22 cellular contexts compared by ENCODE assay signal in genomic region chr1:227809026-227809425, GRCh38. TPM values are rescaled to one million over a fixed set of nuclear protein-coding genes. Genes with fewer than 3 reads are reported as not detected.
DNase-seq lines count a peak whose midpoint lies in the region; ATAC-seq and TF ChIP-seq lines count a peak whose summit lies in the region.
"Had no signal": no experiment of that assay in that cellular context is flagged by ENCODE, and none has a peak within 500 bp of the region (broad histone marks: within the 10 kb centered on the region; RNA-seq: fewer than 3 reads in every experiment).

No MANE protein-coding gene starts in this region.

- H3K9me3 ChIP-seq in HCT116 (ENCODE audit: control insufficient read depth in 1 of 2, insufficient read depth in 1 of 2, low read depth in 1 of 2, low read length in 2 of 2) (peaks cover under 1 to 4% of the 10 kb centered on the region in 2 experiments; a peak in 1 of 4 replicates), HAP-1 (0 out of 2 replicates have a peak, but pooled peaks cover 3% of the 10 kb centered on the region)

- in situ Hi-C loops in HAP-1 (cut with MboI; ENCODE audit: low sequenced_read_pairs) = no loop called here

- no peak overlapping the region for H3K4me3 Mint-ChIP-seq in activated CD4-positive, alpha-beta T cell treated with anti-CD3 and anti-CD28 coated beads for 36 hours
- H3K4me3 Mint-ChIP-seq in activated CD4-positive, alpha-beta T cell treated with anti-CD3 and anti-CD28 coated beads, Interleukin-2, amount 10 ng/mL, durations not matched to agents 7 days and 5 days = no peak overlapping the region
- H3K4me3 Mint-ChIP-seq in activated T-cell treated with anti-CD3 and anti-CD28 coated beads, Interleukin-2, amount 50 U/mL, for 72 hours = no peak overlapping the region
- H3K4me3 Mint-ChIP-seq in CD14-positive monocyte = no peak overlapping the region
- H3K4me3 Mint-ChIP-seq: CD4-positive, alpha-beta T cell; CD8-positive, alpha-beta memory T cell had no signal

- DNase-seq in activated CD4-positive, alpha-beta T cell treated with anti-CD3 and anti-CD28 coated beads for 36 hours = no peak
- DNase-seq in activated CD4-positive, alpha-beta T cell treated with anti-CD3 and anti-CD28 coated beads, Interleukin-2, amount 10 ng/mL, durations not matched to agents 7 days and 5 days = no peak
- no peak for DNase-seq in activated T-cell treated with anti-CD3 and anti-CD28 coated beads, Interleukin-2, amount 50 U/mL, for 72 hours
- no peak for DNase-seq in activated T-cell treated with anti-CD3 and anti-CD28 coated beads, Interleukin-2, amount 50 U/mL, for 48 hours
- no peak for DNase-seq in HCT116 (ENCODE audit: low read depth, low spot score)
- no peak for DNase-seq in HAP-1 (ENCODE audit: low spot score in 2 of 2)
- DNase-seq in CD14-positive monocyte (ENCODE audit: low spot score) = no peak
- DNase-seq: ACHN; AML-193; BE2C; CD4-positive, alpha-beta T cell; CD8-positive, alpha-beta memory T cell; DMS 273 treated with DMSO at 0.1 percent for 48 hours; DMS79; GDM1; H7 had no signal

- peak; percentile 82 for ATAC-seq in activated CD4-positive, alpha-beta T cell treated with anti-CD3 and anti-CD28 coated beads for 36 hours
- no peak for ATAC-seq in activated T-cell treated with anti-CD3 and anti-CD28 coated beads, Interleukin-2, amount 50 U/mL, for 72 hours (replicated peaks in 1 of 2)
- no peak for ATAC-seq in HCT116
- ATAC-seq: GM12878 had no signal

- peak overlapping the region; percentile 2; the same call in 1 of the 2 replicates for H3K27ac ChIP-seq in ACC112 (ENCODE audit: low read depth, low read length)
- H3K27ac ChIP-seq in HCT116 (ENCODE audit: low read depth, low read length) = no peak overlapping the region
- H3K27ac ChIP-seq: 22Rv1, C4-2B, GM23248 had no signal

- no peak for TF ChIP-seq POLR2A in HCT116 (IDR thresholded peaks at IDR 0.05; ENCODE audit: borderline replicate concordance, extremely low read depth, insufficient read depth, insufficient read length)

- peaks cover 4% of the 10 kb centered on the region for H3K27me3 Mint-ChIP-seq in activated CD4-positive, alpha-beta T cell treated with anti-CD3 and anti-CD28 coated beads for 36 hours
- peaks cover 15% of the 10 kb centered on the region for H3K27me3 Mint-ChIP-seq in activated CD4-positive, alpha-beta T cell treated with anti-CD3 and anti-CD28 coated beads, Interleukin-2, amount 10 ng/mL, durations not matched to agents 7 days and 5 days
- peaks cover 10% of the 10 kb centered on the region for H3K27me3 Mint-ChIP-seq in activated T-cell treated with anti-CD3 and anti-CD28 coated beads, Interleukin-2, amount 50 U/mL, for 72 hours (ENCODE audit: low read depth)
- H3K27me3 Mint-ChIP-seq in CD14-positive monocyte (ENCODE audit: low read depth in 3 of 3) = peaks cover 0 to 2% (median 0%) of the 10 kb centered on the region in 3 donors

- H4K20me1 ChIP-seq in HCT116 (ENCODE audit: insufficient read depth) = no peaks in the 10 kb centered on the region

- H3K27me3 ChIP-seq in ACC112 (ENCODE audit: insufficient read depth, low read length) (peaks cover 8% of the 10 kb centered on the region; the same call in 1 of the 2 replicates), HCT116 (ENCODE audit: insufficient read depth, low read length) (no peaks in the 10 kb centered on the region), HAP-1 (ENCODE audit: low read depth) (no peaks in the 10 kb centered on the region)
- H3K27me3 ChIP-seq: BE2C had no signal

- no peak overlapping the region for H3K9ac ChIP-seq in HCT116 (ENCODE audit: low read length)
- H3K9ac ChIP-seq: GM23248 had no signal

- H3K4me2 ChIP-seq in HCT116 (ENCODE audit: low read length) = no peak overlapping the region

- POLR2A ChIA-PET in activated CD4-positive, alpha-beta T cell treated with anti-CD3 and anti-CD28 coated beads for 36 hours (lab: Charles Lee) = no interaction called here
- POLR2A ChIA-PET in activated CD4-positive, alpha-beta T cell treated with anti-CD3 and anti-CD28 coated beads, Interleukin-2, amount 10 ng/mL, durations not matched to agents 7 days and 5 days (lab: Charles Lee) = no interaction called here
- POLR2A ChIA-PET in HCT116 (lab: Charles Lee) = no interaction called here

- CTCF ChIA-PET in activated CD4-positive, alpha-beta T cell treated with anti-CD3 and anti-CD28 coated beads for 36 hours (lab: Charles Lee) = no interaction called here
- CTCF ChIA-PET in activated CD4-positive, alpha-beta T cell treated with anti-CD3 and anti-CD28 coated beads, Interleukin-2, amount 10 ng/mL, durations not matched to agents 7 days and 5 days (lab: Charles Lee) = no interaction called here
- CTCF ChIA-PET in HCT116 (lab: Charles Lee) = no interaction called here

- no peak for TF ChIP-seq CTCF in HCT116 (IDR thresholded peaks at IDR 0.05 in 2 of 3, conservative IDR thresholded peaks at IDR 0.05 in 1 of 3; ENCODE audit: borderline replicate concordance in 1 of 3, insufficient read depth in 1 of 3, low read depth in 2 of 3, low read length in 2 of 3)
- no peak for TF ChIP-seq CTCF in CD14-positive monocyte (IDR thresholded peaks at IDR 0.05)

- intact Hi-C loops in activated CD4-positive, alpha-beta T cell treated with anti-CD3 and anti-CD28 coated beads for 36 hours (cut with DNase I, micrococcal nuclease) = no loop called here
- intact Hi-C loops in HCT116 (cut with micrococcal nuclease) (no loop called here), CD14-positive monocyte (cut with micrococcal nuclease) (no loop called here)

- H2AFZ ChIP-seq in ACC112 (ENCODE audit: low read length, unreplicated experiment) = no peak overlapping the region
- peak overlapping the region; percentile 44 for H2AFZ ChIP-seq in HCT116 (ENCODE audit: low read depth, low read length, poor library complexity, severe bottlenecking)
- H2AFZ ChIP-seq: GM23248 had no signal

- H3K4me1 ChIP-seq in ACC112 (ENCODE audit: control insufficient read depth, insufficient read depth, low read length, unreplicated experiment) = peaks cover 14% of the 10 kb centered on the region
- peaks cover 9 to 24% of the 10 kb centered on the region in 2 experiments for H3K4me1 ChIP-seq in HCT116 (ENCODE audit: control insufficient read depth in 1 of 2, insufficient read depth in 2 of 2, low read length in 2 of 2)
- no peaks in the 10 kb centered on the region for H3K4me1 ChIP-seq in HAP-1
- H3K4me1 ChIP-seq: BE2C had no signal

- RAD21 ChIA-PET in HCT116 (lab: Charles Lee; ENCODE audit: low non-redundant PET in 1 of 2, low total read pairs in 2 of 2, uncharacterized antibody in 2 of 2, unreplicated experiment in 2 of 2) = no interaction called here

- no peak overlapping the region for H3K4me3 ChIP-seq in ACC112 (ENCODE audit: low read depth, low read length)
- no peak overlapping the region for H3K4me3 ChIP-seq in HCT116 (replicated peaks in 1 of 2; ENCODE audit: low read depth in 1 of 2, low read length in 2 of 2)
- H3K4me3 ChIP-seq in HAP-1 = no peak overlapping the region
- H3K4me3 ChIP-seq: GM12878, GM23248 had no signal

- H3K79me2 ChIP-seq in ACC112 (ENCODE audit: control insufficient read depth, insufficient read depth, low read length, unreplicated experiment) (no peaks in the 10 kb centered on the region), HCT116 (ENCODE audit: insufficient read depth, low read length) (no peaks in the 10 kb centered on the region)

- no peaks in the 10 kb centered on the region for H3K36me3 ChIP-seq in ACC112 (ENCODE audit: insufficient read depth, low read length)
- H3K36me3 ChIP-seq in HCT116 (ENCODE audit: control insufficient read depth in 1 of 2, insufficient read depth in 2 of 2, low read length in 2 of 2) = no peaks in the 10 kb centered on the region
- H3K36me3 ChIP-seq in HAP-1 (replicated peaks) = no peaks in the 10 kb centered on the region
- H3K36me3 ChIP-seq: BE2C had no signal

- peaks cover 3% of the 10 kb centered on the region for H3K36me3 Mint-ChIP-seq in activated CD4-positive, alpha-beta T cell treated with anti-CD3 and anti-CD28 coated beads for 36 hours (ENCODE audit: low read depth)
- H3K36me3 Mint-ChIP-seq in activated CD4-positive, alpha-beta T cell treated with anti-CD3 and anti-CD28 coated beads, Interleukin-2, amount 10 ng/mL, durations not matched to agents 7 days and 5 days (ENCODE audit: low read depth) = no peaks in the 10 kb centered on the region
- H3K36me3 Mint-ChIP-seq in activated T-cell treated with anti-CD3 and anti-CD28 coated beads, Interleukin-2, amount 50 U/mL, for 72 hours (ENCODE audit: insufficient read depth in 2 of 2) = peaks cover 9 to 11% of the 10 kb centered on the region in 2 donors
- no peaks in the 10 kb centered on the region for H3K36me3 Mint-ChIP-seq in CD14-positive monocyte

- H3K9me3 Mint-ChIP-seq in activated CD4-positive, alpha-beta T cell treated with anti-CD3 and anti-CD28 coated beads for 36 hours (ENCODE audit: low read depth) = peaks cover 16% of the 10 kb centered on the region
- peaks cover 25% of the 10 kb centered on the region for H3K9me3 Mint-ChIP-seq in activated CD4-positive, alpha-beta T cell treated with anti-CD3 and anti-CD28 coated beads, Interleukin-2, amount 10 ng/mL, durations not matched to agents 7 days and 5 days
- peaks cover 14 to 15% of the 10 kb centered on the region in 2 donors for H3K9me3 Mint-ChIP-seq in activated T-cell treated with anti-CD3 and anti-CD28 coated beads, Interleukin-2, amount 50 U/mL, for 72 hours
- peaks cover 14 to 34% (median 19%) of the 10 kb centered on the region in 7 donors for H3K9me3 Mint-ChIP-seq in CD14-positive monocyte

- H3K4me1 Mint-ChIP-seq in activated CD4-positive, alpha-beta T cell treated with anti-CD3 and anti-CD28 coated beads for 36 hours = peaks cover 9% of the 10 kb centered on the region
- peaks cover 10% of the 10 kb centered on the region for H3K4me1 Mint-ChIP-seq in activated CD4-positive, alpha-beta T cell treated with anti-CD3 and anti-CD28 coated beads, Interleukin-2, amount 10 ng/mL, durations not matched to agents 7 days and 5 days
- peaks cover 8% of the 10 kb centered on the region for H3K4me1 Mint-ChIP-seq in activated T-cell treated with anti-CD3 and anti-CD28 coated beads, Interleukin-2, amount 50 U/mL, for 72 hours (ENCODE audit: low read depth)
- H3K4me1 Mint-ChIP-seq in CD14-positive monocyte = no peaks in the 10 kb centered on the region

- H3K9me2 ChIP-seq in HCT116 (ENCODE audit: insufficient read depth) = no peaks in the 10 kb centered on the region

- BruUV-seq in HCT116 (replicated peaks; lab: Mats Ljungman, UMichigan) = no TSS peak

- no peak for TF ChIP-seq RAD21 in HCT116 (IDR thresholded peaks at IDR 0.05; ENCODE audit: low read depth)

- H3K27ac Mint-ChIP-seq in activated CD4-positive, alpha-beta T cell treated with anti-CD3 and anti-CD28 coated beads for 36 hours = no peak overlapping the region
- H3K27ac Mint-ChIP-seq in activated CD4-positive, alpha-beta T cell treated with anti-CD3 and anti-CD28 coated beads, Interleukin-2, amount 10 ng/mL, durations not matched to agents 7 days and 5 days = no peak overlapping the region
- H3K27ac Mint-ChIP-seq in activated T-cell treated with anti-CD3 and anti-CD28 coated beads, Interleukin-2, amount 50 U/mL, for 72 hours = peak overlapping the region; percentile 12
- H3K27ac Mint-ChIP-seq in CD14-positive monocyte = no peak overlapping the region
- H3K27ac Mint-ChIP-seq: CD4-positive, alpha-beta T cell had no signal

RNA-seq across cellular contexts. Expression of gene PRSS38, which starts 6.4 kb away (rescaled TPM):
- total RNA-seq in activated CD4-positive, alpha-beta T cell treated with anti-CD3 and anti-CD28 coated beads for 36 hours = not detected
- total RNA-seq in activated CD4-positive, alpha-beta T cell treated with anti-CD3 and anti-CD28 coated beads, Interleukin-2, amount 10 ng/mL, durations not matched to agents 7 days and 5 days = not detected
- not detected for total RNA-seq in activated T-cell treated with anti-CD3 and anti-CD28 coated beads, Interleukin-2, amount 50 U/mL, for 72 hours
- total RNA-seq in HCT116 (2021; ENCODE audit: unreplicated experiment) = not detected
- not detected in 2 replicates for polyA plus RNA-seq in HCT116 (2012)
- polyA plus RNA-seq in CD14-positive monocyte = not detected
- total RNA-seq: CD4-positive, alpha-beta T cell; CD8-positive, alpha-beta memory T cell; GM12878; GM23248; H1; H7 had no signal
- polyA plus RNA-seq: CD8-positive, alpha-beta memory T cell; GM12878; GM23248; H1 had no signal
